ENCODE assay signal across 1 cellular context in the genomic region with DNA sequence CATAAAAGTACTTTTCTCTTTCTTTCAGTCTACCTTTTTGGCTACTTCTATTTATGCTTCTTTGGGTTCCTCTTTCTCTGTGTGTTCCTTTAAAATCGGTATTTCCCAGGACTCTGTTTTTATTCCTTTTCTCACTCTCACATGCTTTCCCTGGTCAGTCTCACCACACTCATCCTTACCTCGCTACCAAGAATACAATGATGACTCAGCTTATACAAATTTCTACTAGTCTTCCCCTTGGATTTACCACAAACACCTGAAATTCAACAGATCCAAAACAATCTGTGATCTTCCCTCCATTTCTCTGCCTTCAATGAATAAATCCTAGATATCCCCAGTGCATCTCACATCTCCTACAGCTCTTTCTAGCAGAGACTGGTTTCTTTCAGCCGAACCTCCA.
TF ChIP-seq lines count a peak whose summit lies in the region.

No MANE protein-coding gene starts in this region.

TF ChIP-seq in K562, 482 proteins besides CTCF, POLR2A, EP300 and RAD21:
- TF ChIP-seq MAFG (tag; conservative IDR thresholded peaks at IDR 0.05), result peak; percentile 62
- TF ChIP-seq JUND (IDR thresholded peaks at IDR 0.05; ENCODE audit: borderline replicate concordance, low read depth, low read length), result no peak
- no peak for TF ChIP-seq JUND (tag; IDR thresholded peaks at IDR 0.05; ENCODE audit: borderline replicate concordance, low read depth, low read length)
- no peak for TF ChIP-seq ZNF274 (IDR thresholded peaks at IDR 0.05; ENCODE audit: borderline replicate concordance, low read depth, low read length)
- TF ChIP-seq MAFK (IDR thresholded peaks at IDR 0.05; ENCODE audit: low read length), result peak; percentile 41; the same call in 1 of the 2 replicates
- TF ChIP-seq ZNF316 (IDR thresholded peaks at IDR 0.05), result peak; percentile 92
- no peak for TF ChIP-seq BCLAF1 (IDR thresholded peaks at IDR 0.05; ENCODE audit: borderline replicate concordance in 1 of 2, control insufficient read depth in 1 of 2, low read depth in 2 of 2, low read length in 1 of 2)
- peak; percentile 80 for TF ChIP-seq C11orf30 (IDR thresholded peaks at IDR 0.05; ENCODE audit: low read depth)
- no peak for TF ChIP-seq PRPF4 (IDR thresholded peaks at IDR 0.05; ENCODE audit: insufficient read depth, low read depth, low read length, poor library complexity, severe bottlenecking)
- no peak for TF ChIP-seq ZNF280B (CRISPR knock-in tag; IDR thresholded peaks at IDR 0.05)
